Comparison of ENCODE assay signal across 29 cellular contexts in genomic region chr3:13319821-13320220, GRCh38.
"Had no signal": no experiment of that assay in that cellular context is flagged by ENCODE, and none has a peak within 500 bp of the region (broad histone marks: within the 10 kb centered on the region; RNA-seq: fewer than 3 reads in every experiment).

No MANE protein-coding gene starts in this region.

- ATAC-seq: stimulated activated effector memory CD8-positive, alpha-beta T cell treated with anti-CD3 and anti-CD28 coated beads, Interleukin-12 subunit alpha, Interleukin-12 subunit beta, amount 100 ng/mL, for 72 hours; stimulated activated memory B cell treated with anti-CD40 and anti-IgM and Interleukin-4, amounts not matched to agents 10 μg/mL and 1 μg/mL and 100 μg/mL, for 72 hours; stimulated activated naive B cell treated with anti-CD40 and anti-IgM and Interleukin-4, amounts not matched to agents 10 μg/mL and 1 μg/mL and 100 μg/mL, for 72 hours; stimulated activated naive CD8-positive, alpha-beta T cell treated with anti-CD3 and anti-CD28 coated beads, Interleukin-15, amount 100 ng/mL, for 72 hours; stimulated activated naive CD8-positive, alpha-beta T cell treated with anti-CD3 and anti-CD28 coated beads, Interleukin-15, Interleukin-2, amounts not matched to agents 100 U/mL and 50 U/mL, for 24 hours; upper lobe of right lung had no signal

- H3K4me1 ChIP-seq: stomach, suprapubic skin, testis, thyroid gland, tibial artery, transverse colon, upper lobe of left lung, upper lobe of right lung, uterus, vagina had no signal

- FAIRE-seq: urothelium cell line had no signal

- H3K9me3 ChIP-seq: stomach, suprapubic skin, testis, thoracic aorta, thyroid gland, tibial artery, tibial nerve, transverse colon, upper lobe of left lung, upper lobe of right lung, uterus, vagina had no signal

- H3K9me3 Mint-ChIP-seq: stimulated activated effector memory CD8-positive, alpha-beta T cell treated with anti-CD3 and anti-CD28 coated beads, Interleukin-12 subunit alpha, Interleukin-12 subunit beta, amount 100 ng/mL, for 72 hours; stimulated activated memory B cell treated with anti-CD40 and anti-IgM and Interleukin-4, amounts not matched to agents 10 μg/mL and 1 μg/mL and 100 μg/mL, for 72 hours; stimulated activated naive B cell treated with anti-CD40 and anti-IgM and Interleukin-4, amounts not matched to agents 10 μg/mL and 1 μg/mL and 100 μg/mL, for 72 hours; stimulated activated naive CD8-positive, alpha-beta T cell treated with anti-CD3 and anti-CD28 coated beads, Interleukin-15, amount 100 ng/mL, for 72 hours; stimulated activated naive CD8-positive, alpha-beta T cell treated with anti-CD3 and anti-CD28 coated beads, Interleukin-15, Interleukin-2, amounts not matched to agents 100 ng/mL and 50 ng/mL, for 24 hours; type B pancreatic cell had no signal

- H3K4me3 ChIP-seq: stomach, suprapubic skin, testis, thoracic aorta, thyroid gland, tibial artery, tibial nerve, transverse colon, upper lobe of left lung, upper lobe of right lung, uterus, vagina had no signal

- H3K36me3 ChIP-seq: thoracic aorta, transverse colon, uterus, vagina had no signal

- DNase-seq: stimulated activated CD4-positive, alpha-beta T cell treated with anti-CD3 and anti-CD28 coated beads, Interleukin-2, amount 100 ng/mL, for 48 hours; stimulated activated CD4-positive, alpha-beta T cell treated with anti-CD3 and anti-CD28 coated beads, Interleukin-4, amount 100 ng/mL, for 1 hour; stimulated activated CD4-positive, alpha-beta T cell treated with anti-CD3 and anti-CD28 coated beads, Interleukin-4, amount 100 ng/mL, for 24 hours; stimulated activated CD4-positive, alpha-beta T cell treated with anti-CD3 and anti-CD28 coated beads, Interleukin-4, amount 100 ng/mL, for 4 hours; stimulated activated CD8-positive, alpha-beta memory T cell treated with anti-CD3 and anti-CD28 coated beads, Interleukin-4, amount 100 ng/mL, for 48 hours; stimulated activated naive B cell treated with anti-CD40 and anti-IgM and Interleukin-4, amounts not matched to agents 10 μg/mL and 1 μg/mL and 100 μg/mL, for 72 hours; stimulated activated naive CD4-positive, alpha-beta T cell; stimulated activated naive CD4-positive, alpha-beta T cell treated with Interleukin-2 at 50 U/mL for 16 hours; stimulated activated naive CD8-positive, alpha-beta T cell treated with anti-CD3 and anti-CD28 coated beads, Interleukin-15, amount 100 ng/mL, for 72 hours; stimulated activated naive CD8-positive, alpha-beta T cell treated with anti-CD3 and anti-CD28 coated beads, Interleukin-15, Interleukin-2, amounts not matched to agents 100 U/mL and 50 U/mL, for 24 hours; stomach; substantia nigra; testis; thyroid gland; tibial artery; transverse colon; trophoblast cell; upper lobe of left lung; upper lobe of right lung; uterus had no signal

- H3K27me3 Mint-ChIP-seq: stimulated activated memory B cell treated with anti-CD40 and anti-IgM and Interleukin-4, amounts not matched to agents 10 μg/mL and 1 μg/mL and 100 μg/mL, for 72 hours; stimulated activated naive B cell treated with anti-CD40 and anti-IgM and Interleukin-4, amounts not matched to agents 10 μg/mL and 1 μg/mL and 100 μg/mL, for 72 hours; stimulated activated naive CD8-positive, alpha-beta T cell treated with anti-CD3 and anti-CD28 coated beads, Interleukin-15, amount 100 ng/mL, for 72 hours; stimulated activated naive CD8-positive, alpha-beta T cell treated with anti-CD3 and anti-CD28 coated beads, Interleukin-15, Interleukin-2, amounts not matched to agents 100 ng/mL and 50 ng/mL, for 24 hours; type B pancreatic cell had no signal

- H3K27ac ChIP-seq: stomach, suprapubic skin, testis, thoracic aorta, thyroid gland, tibial artery, transverse colon, upper lobe of left lung, upper lobe of right lung, uterus, vagina had no signal

- H3K27me3 ChIP-seq: stomach, suprapubic skin, testis, thyroid gland, tibial artery, tibial nerve, transverse colon, upper lobe of left lung, upper lobe of right lung, uterus, vagina had no signal

- H3K4me3 Mint-ChIP-seq: stimulated activated effector memory CD8-positive, alpha-beta T cell treated with anti-CD3 and anti-CD28 coated beads, Interleukin-12 subunit alpha, Interleukin-12 subunit beta, amount 100 ng/mL, for 72 hours; stimulated activated memory B cell treated with anti-CD40 and anti-IgM and Interleukin-4, amounts not matched to agents 10 μg/mL and 1 μg/mL and 100 μg/mL, for 72 hours; stimulated activated naive B cell treated with anti-CD40 and anti-IgM and Interleukin-4, amounts not matched to agents 10 μg/mL and 1 μg/mL and 100 μg/mL, for 72 hours; stimulated activated naive CD8-positive, alpha-beta T cell treated with anti-CD3 and anti-CD28 coated beads, Interleukin-15, amount 100 ng/mL, for 72 hours; stimulated activated naive CD8-positive, alpha-beta T cell treated with anti-CD3 and anti-CD28 coated beads, Interleukin-15, Interleukin-2, amounts not matched to agents 100 ng/mL and 50 ng/mL, for 24 hours; type B pancreatic cell had no signal

- H3K27ac Mint-ChIP-seq: stimulated activated memory B cell treated with anti-CD40 and anti-IgM and Interleukin-4, amounts not matched to agents 10 μg/mL and 1 μg/mL and 100 μg/mL, for 72 hours; stimulated activated naive B cell treated with anti-CD40 and anti-IgM and Interleukin-4, amounts not matched to agents 10 μg/mL and 1 μg/mL and 100 μg/mL, for 72 hours; stimulated activated naive CD8-positive, alpha-beta T cell treated with anti-CD3 and anti-CD28 coated beads, Interleukin-15, Interleukin-2, amounts not matched to agents 100 ng/mL and 50 ng/mL, for 24 hours; type B pancreatic cell had no signal

- H3K36me3 Mint-ChIP-seq: type B pancreatic cell had no signal
